1 cellular context compared by ENCODE assay signal in the genomic region with DNA sequence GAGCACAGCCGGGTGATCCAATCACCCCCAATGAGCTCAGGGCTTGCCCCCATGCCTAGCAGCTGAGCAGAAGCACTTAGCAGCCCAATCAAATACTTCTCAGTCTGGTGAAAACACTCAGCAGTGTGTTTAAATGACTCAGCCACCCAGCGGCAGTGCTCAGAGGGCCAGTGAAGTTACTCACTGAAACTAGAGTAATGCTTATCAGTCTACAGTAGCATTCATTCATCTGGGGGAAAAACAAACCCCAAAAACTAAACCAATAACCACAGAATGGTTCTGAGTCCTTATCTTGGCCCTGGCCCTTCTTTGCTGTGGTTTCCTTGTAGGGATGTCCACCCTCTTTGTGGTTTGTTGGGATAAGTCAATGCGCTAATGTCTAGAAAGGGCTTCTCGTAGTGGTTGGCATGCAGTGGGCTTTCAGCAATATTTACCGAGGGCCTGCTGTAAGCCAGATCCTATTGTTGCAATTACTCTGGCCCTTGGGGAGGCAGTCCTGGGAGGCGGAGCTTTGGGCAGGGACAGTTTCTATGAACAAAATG.
TF ChIP-seq lines count a peak whose summit lies in the region.

No MANE protein-coding gene starts in this region.

TF ChIP-seq in H1, 55 proteins besides CTCF, POLR2A, EP300 and RAD21:
- TF ChIP-seq POU5F1 (IDR thresholded peaks at IDR 0.05; ENCODE audit: low read depth, low read length): no peak
- TF ChIP-seq, protein P1, sequence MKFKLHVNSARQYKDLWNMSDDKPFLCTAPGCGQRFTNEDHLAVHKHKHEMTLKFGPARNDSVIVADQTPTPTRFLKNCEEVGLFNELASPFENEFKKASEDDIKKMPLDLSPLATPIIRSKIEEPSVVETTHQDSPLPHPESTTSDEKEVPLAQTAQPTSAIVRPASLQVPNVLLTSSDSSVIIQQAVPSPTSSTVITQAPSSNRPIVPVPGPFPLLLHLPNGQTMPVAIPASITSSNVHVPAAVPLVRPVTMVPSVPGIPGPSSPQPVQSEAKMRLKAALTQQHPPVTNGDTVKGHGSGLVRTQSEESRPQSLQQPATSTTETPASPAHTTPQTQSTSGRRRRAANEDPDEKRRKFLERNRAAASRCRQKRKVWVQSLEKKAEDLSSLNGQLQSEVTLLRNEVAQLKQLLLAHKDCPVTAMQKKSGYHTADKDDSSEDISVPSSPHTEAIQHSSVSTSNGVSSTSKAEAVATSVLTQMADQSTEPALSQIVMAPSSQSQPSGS (IDR thresholded peaks at IDR 0.05; ENCODE audit: low read length): no peak
- TF ChIP-seq, protein P2, sequence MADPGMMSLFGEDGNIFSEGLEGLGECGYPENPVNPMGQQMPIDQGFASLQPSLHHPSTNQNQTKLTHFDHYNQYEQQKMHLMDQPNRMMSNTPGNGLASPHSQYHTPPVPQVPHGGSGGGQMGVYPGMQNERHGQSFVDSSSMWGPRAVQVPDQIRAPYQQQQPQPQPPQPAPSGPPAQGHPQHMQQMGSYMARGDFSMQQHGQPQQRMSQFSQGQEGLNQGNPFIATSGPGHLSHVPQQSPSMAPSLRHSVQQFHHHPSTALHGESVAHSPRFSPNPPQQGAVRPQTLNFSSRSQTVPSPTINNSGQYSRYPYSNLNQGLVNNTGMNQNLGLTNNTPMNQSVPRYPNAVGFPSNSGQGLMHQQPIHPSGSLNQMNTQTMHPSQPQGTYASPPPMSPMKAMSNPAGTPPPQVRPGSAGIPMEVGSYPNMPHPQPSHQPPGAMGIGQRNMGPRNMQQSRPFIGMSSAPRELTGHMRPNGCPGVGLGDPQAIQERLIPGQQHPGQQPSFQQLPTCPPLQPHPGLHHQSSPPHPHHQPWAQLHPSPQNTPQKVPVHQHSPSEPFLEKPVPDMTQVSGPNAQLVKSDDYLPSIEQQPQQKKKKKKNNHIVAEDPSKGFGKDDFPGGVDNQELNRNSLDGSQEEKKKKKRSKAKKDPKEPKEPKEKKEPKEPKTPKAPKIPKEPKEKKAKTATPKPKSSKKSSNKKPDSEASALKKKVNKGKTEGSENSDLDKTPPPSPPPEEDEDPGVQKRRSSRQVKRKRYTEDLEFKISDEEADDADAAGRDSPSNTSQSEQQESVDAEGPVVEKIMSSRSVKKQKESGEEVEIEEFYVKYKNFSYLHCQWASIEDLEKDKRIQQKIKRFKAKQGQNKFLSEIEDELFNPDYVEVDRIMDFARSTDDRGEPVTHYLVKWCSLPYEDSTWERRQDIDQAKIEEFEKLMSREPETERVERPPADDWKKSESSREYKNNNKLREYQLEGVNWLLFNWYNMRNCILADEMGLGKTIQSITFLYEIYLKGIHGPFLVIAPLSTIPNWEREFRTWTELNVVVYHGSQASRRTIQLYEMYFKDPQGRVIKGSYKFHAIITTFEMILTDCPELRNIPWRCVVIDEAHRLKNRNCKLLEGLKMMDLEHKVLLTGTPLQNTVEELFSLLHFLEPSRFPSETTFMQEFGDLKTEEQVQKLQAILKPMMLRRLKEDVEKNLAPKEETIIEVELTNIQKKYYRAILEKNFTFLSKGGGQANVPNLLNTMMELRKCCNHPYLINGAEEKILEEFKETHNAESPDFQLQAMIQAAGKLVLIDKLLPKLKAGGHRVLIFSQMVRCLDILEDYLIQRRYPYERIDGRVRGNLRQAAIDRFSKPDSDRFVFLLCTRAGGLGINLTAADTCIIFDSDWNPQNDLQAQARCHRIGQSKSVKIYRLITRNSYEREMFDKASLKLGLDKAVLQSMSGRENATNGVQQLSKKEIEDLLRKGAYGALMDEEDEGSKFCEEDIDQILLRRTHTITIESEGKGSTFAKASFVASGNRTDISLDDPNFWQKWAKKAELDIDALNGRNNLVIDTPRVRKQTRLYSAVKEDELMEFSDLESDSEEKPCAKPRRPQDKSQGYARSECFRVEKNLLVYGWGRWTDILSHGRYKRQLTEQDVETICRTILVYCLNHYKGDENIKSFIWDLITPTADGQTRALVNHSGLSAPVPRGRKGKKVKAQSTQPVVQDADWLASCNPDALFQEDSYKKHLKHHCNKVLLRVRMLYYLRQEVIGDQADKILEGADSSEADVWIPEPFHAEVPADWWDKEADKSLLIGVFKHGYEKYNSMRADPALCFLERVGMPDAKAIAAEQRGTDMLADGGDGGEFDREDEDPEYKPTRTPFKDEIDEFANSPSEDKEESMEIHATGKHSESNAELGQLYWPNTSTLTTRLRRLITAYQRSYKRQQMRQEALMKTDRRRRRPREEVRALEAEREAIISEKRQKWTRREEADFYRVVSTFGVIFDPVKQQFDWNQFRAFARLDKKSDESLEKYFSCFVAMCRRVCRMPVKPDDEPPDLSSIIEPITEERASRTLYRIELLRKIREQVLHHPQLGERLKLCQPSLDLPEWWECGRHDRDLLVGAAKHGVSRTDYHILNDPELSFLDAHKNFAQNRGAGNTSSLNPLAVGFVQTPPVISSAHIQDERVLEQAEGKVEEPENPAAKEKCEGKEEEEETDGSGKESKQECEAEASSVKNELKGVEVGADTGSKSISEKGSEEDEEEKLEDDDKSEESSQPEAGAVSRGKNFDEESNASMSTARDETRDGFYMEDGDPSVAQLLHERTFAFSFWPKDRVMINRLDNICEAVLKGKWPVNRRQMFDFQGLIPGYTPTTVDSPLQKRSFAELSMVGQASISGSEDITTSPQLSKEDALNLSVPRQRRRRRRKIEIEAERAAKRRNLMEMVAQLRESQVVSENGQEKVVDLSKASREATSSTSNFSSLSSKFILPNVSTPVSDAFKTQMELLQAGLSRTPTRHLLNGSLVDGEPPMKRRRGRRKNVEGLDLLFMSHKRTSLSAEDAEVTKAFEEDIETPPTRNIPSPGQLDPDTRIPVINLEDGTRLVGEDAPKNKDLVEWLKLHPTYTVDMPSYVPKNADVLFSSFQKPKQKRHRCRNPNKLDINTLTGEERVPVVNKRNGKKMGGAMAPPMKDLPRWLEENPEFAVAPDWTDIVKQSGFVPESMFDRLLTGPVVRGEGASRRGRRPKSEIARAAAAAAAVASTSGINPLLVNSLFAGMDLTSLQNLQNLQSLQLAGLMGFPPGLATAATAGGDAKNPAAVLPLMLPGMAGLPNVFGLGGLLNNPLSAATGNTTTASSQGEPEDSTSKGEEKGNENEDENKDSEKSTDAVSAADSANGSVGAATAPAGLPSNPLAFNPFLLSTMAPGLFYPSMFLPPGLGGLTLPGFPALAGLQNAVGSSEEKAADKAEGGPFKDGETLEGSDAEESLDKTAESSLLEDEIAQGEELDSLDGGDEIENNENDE (IDR thresholded peaks at IDR 0.05; ENCODE audit: insufficient replicate concordance, low read length): no peak
- TF ChIP-seq, protein P3, sequence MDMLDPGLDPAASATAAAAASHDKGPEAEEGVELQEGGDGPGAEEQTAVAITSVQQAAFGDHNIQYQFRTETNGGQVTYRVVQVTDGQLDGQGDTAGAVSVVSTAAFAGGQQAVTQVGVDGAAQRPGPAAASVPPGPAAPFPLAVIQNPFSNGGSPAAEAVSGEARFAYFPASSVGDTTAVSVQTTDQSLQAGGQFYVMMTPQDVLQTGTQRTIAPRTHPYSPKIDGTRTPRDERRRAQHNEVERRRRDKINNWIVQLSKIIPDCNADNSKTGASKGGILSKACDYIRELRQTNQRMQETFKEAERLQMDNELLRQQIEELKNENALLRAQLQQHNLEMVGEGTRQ (IDR thresholded peaks at IDR 0.05; ENCODE audit: low read length): no peak
- no peak for TF ChIP-seq GTF2F1 (IDR thresholded peaks at IDR 0.05; ENCODE audit: borderline replicate concordance, low read depth, low read length)
- TF ChIP-seq JUND (IDR thresholded peaks at IDR 0.05; ENCODE audit: low read length): no peak
- TF ChIP-seq HDAC2 (IDR thresholded peaks at IDR 0.05; ENCODE audit: borderline replicate concordance in 1 of 2, low read depth in 2 of 2, low read length in 2 of 2): no peak
- TF ChIP-seq SIX5 (IDR thresholded peaks at IDR 0.05; ENCODE audit: low read depth, low read length): no peak
- no peak for TF ChIP-seq CHD1 (IDR thresholded peaks at IDR 0.05; ENCODE audit: low read depth, low read length)
- no peak for TF ChIP-seq TBP (IDR thresholded peaks at IDR 0.05; ENCODE audit: low read depth, low read length)
- TF ChIP-seq YY1 (IDR thresholded peaks at IDR 0.05; ENCODE audit: low read depth, low read length): no peak
- no peak for TF ChIP-seq EGR1 (IDR thresholded peaks at IDR 0.05; ENCODE audit: borderline replicate concordance, low read depth, low read length)
- TF ChIP-seq TAF1 (IDR thresholded peaks at IDR 0.05; ENCODE audit: low read depth, low read length): no peak
- no peak for TF ChIP-seq NANOG (IDR thresholded peaks at IDR 0.05; ENCODE audit: insufficient read depth, low read depth, low read length, poor library complexity, severe bottlenecking)
- TF ChIP-seq KDM4A (IDR thresholded peaks at IDR 0.05; ENCODE audit: low read depth, low read length, severe bottlenecking): no peak
- no peak for TF ChIP-seq NRF1 (IDR thresholded peaks at IDR 0.05; ENCODE audit: low read depth, low read length)
- TF ChIP-seq, protein P4, sequence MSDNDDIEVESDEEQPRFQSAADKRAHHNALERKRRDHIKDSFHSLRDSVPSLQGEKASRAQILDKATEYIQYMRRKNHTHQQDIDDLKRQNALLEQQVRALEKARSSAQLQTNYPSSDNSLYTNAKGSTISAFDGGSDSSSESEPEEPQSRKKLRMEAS (IDR thresholded peaks at IDR 0.05): no peak
- TF ChIP-seq CHD2 (IDR thresholded peaks at IDR 0.05; ENCODE audit: low read length): no peak
- TF ChIP-seq, protein P5, sequence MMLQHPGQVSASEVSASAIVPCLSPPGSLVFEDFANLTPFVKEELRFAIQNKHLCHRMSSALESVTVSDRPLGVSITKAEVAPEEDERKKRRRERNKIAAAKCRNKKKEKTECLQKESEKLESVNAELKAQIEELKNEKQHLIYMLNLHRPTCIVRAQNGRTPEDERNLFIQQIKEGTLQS (IDR thresholded peaks at IDR 0.05; ENCODE audit: insufficient read depth, low read depth, low read length): no peak
TF ChIP-seq in H1: peak in this region for 0.
